Comparison of ENCODE assay signal across 29 cellular contexts in genomic region chr21:43346551-43346950, GRCh38.
DNase-seq lines count a peak whose midpoint lies in the region; ATAC-seq and TF ChIP-seq lines count a peak whose summit lies in the region.
"Had no signal": no experiment of that assay in that cellular context is flagged by ENCODE, and none has a peak within 500 bp of the region (broad histone marks: within the 10 kb centered on the region; RNA-seq: fewer than 3 reads in every experiment).

No MANE protein-coding gene starts in this region.

- H3K9me3 Mint-ChIP-seq in activated naive CD4-positive, alpha-beta T cell treated with anti-CD3 and anti-CD28 coated beads for 36 hours, result no peaks in the 10 kb centered on the region
- peaks cover 0 to 11% (median 2%) of the 10 kb centered on the region in 7 donors for H3K9me3 Mint-ChIP-seq in CD14-positive monocyte
- H3K9me3 Mint-ChIP-seq: activated CD4-positive, alpha-beta memory T cell treated with anti-CD3 and anti-CD28 coated beads for 36 hours; activated naive CD4-positive, alpha-beta T cell treated with anti-CD3 and anti-CD28 coated beads, Interleukin-2, amount 50 U/mL, for 72 hours; CD8-positive, alpha-beta memory T cell; naive B cell; stimulated activated memory B cell treated with anti-CD40 and anti-IgM and Interleukin-4, amounts not matched to agents 10 μg/mL and 1 μg/mL and 100 μg/mL, for 72 hours had no signal

- H3K27ac ChIP-seq in brain microvascular endothelial cell (peak overlapping the region; percentile 9), neutrophil (peak overlapping the region; percentile 20), spleen (peak overlapping the region in 1 of 8 donors; percentile 27)
- H3K27ac ChIP-seq: esophagus muscularis mucosa, suprapubic skin, upper lobe of right lung had no signal

- no peaks in the 10 kb centered on the region for H3K36me3 Mint-ChIP-seq in activated naive CD4-positive, alpha-beta T cell treated with anti-CD3 and anti-CD28 coated beads for 36 hours (ENCODE audit: low read depth)
- no peaks in the 10 kb centered on the region for H3K36me3 Mint-ChIP-seq in CD14-positive monocyte
- H3K36me3 Mint-ChIP-seq: activated CD4-positive, alpha-beta memory T cell treated with anti-CD3 and anti-CD28 coated beads for 36 hours; activated naive CD4-positive, alpha-beta T cell treated with anti-CD3 and anti-CD28 coated beads, Interleukin-2, amount 50 U/mL, for 72 hours; CD8-positive, alpha-beta memory T cell; naive B cell; stimulated activated memory B cell treated with anti-CD40 and anti-IgM and Interleukin-4, amounts not matched to agents 10 μg/mL and 1 μg/mL and 100 μg/mL, for 72 hours had no signal

- TF ChIP-seq POLR2A in spleen (IDR thresholded peaks at IDR 0.05), result no peak

- in situ Hi-C loops in brain microvascular endothelial cell (cut with HindIII; ENCODE audit: low pct_ligation_motif_present, low sequenced_read_pairs), result no loop called here

- H3K27ac Mint-ChIP-seq in activated naive CD4-positive, alpha-beta T cell treated with anti-CD3 and anti-CD28 coated beads for 36 hours, result peak overlapping the region; percentile 41
- H3K27ac Mint-ChIP-seq in CD14-positive monocyte, result peak overlapping the region; percentile 87 to 96 (median 95)
- H3K27ac Mint-ChIP-seq: stimulated activated memory B cell treated with anti-CD40 and anti-IgM and Interleukin-4, amounts not matched to agents 10 μg/mL and 1 μg/mL and 100 μg/mL, for 72 hours had no signal

- CTCF ChIA-PET in activated naive CD4-positive, alpha-beta T cell treated with anti-CD3 and anti-CD28 coated beads for 36 hours (lab: Charles Lee), result no interaction called here

- no peaks in the 10 kb centered on the region for H3K27me3 Mint-ChIP-seq in activated naive CD4-positive, alpha-beta T cell treated with anti-CD3 and anti-CD28 coated beads for 36 hours (ENCODE audit: low read depth)
- peaks cover 0 to 3% (median 0%) of the 10 kb centered on the region in 3 donors for H3K27me3 Mint-ChIP-seq in CD14-positive monocyte (ENCODE audit: low read depth in 3 of 3)
- H3K27me3 Mint-ChIP-seq: activated CD4-positive, alpha-beta memory T cell treated with anti-CD3 and anti-CD28 coated beads for 36 hours; CD8-positive, alpha-beta memory T cell; naive B cell; stimulated activated memory B cell treated with anti-CD40 and anti-IgM and Interleukin-4, amounts not matched to agents 10 μg/mL and 1 μg/mL and 100 μg/mL, for 72 hours had no signal

- H3K4me3 ChIP-seq in brain microvascular endothelial cell (ENCODE audit: low read depth, low read length) (no peak overlapping the region), neutrophil (ENCODE audit: low read depth in 1 of 2, low read length in 1 of 2) (no peak overlapping the region), spleen (no peak overlapping the region)
- H3K4me3 ChIP-seq: esophagus muscularis mucosa, suprapubic skin, upper lobe of right lung had no signal

- intact Hi-C loops in activated naive CD4-positive, alpha-beta T cell treated with anti-CD3 and anti-CD28 coated beads for 36 hours (cut with micrococcal nuclease), result no loop called here
- intact Hi-C loops in CD14-positive monocyte (cut with micrococcal nuclease) (no loop called here), spleen (cut with DNase I; ENCODE audit: low total_unique reads) (no loop called here)

- H3K4me1 Mint-ChIP-seq in activated naive CD4-positive, alpha-beta T cell treated with anti-CD3 and anti-CD28 coated beads for 36 hours (ENCODE audit: low read depth), result peaks cover 7% of the 10 kb centered on the region
- H3K4me1 Mint-ChIP-seq in CD14-positive monocyte, result peaks cover 35% of the 10 kb centered on the region
- H3K4me1 Mint-ChIP-seq: CD8-positive, alpha-beta memory T cell had no signal

- TF ChIP-seq CTCF in CD14-positive monocyte (IDR thresholded peaks at IDR 0.05) (no peak), brain microvascular endothelial cell (IDR thresholded peaks at IDR 0.05; ENCODE audit: low read depth, low read length, missing control alignments) (no peak), neutrophil (IDR thresholded peaks at IDR 0.05) (no peak), spleen (IDR thresholded peaks at IDR 0.05 in 8 of 11, conservative IDR thresholded peaks at IDR 0.05 in 3 of 11) (no peak)

- DNase-seq in activated naive CD4-positive, alpha-beta T cell treated with anti-CD3 and anti-CD28 coated beads for 36 hours, result no peak
- no peak for DNase-seq in activated naive CD4-positive, alpha-beta T cell (lab: John Stamatoyannopoulos, UW)
- DNase-seq in CD14-positive monocyte (ENCODE audit: low spot score) (no peak), brain microvascular endothelial cell (no peak), spleen (no peak), iPS-NIHi7 (ENCODE audit: extremely low spot score) (no peak)
- DNase-seq: AML-193; anterior cingulate cortex; caudate nucleus; CD8-positive, alpha-beta memory T cell; DMS 273 treated with DMSO at 0.1 percent for 48 hours; KG1; midbrain; naive B cell; NCI-H1417 treated with DMSO at 0.1 percent for 48 hours; NCI-H2029 treated with DMSO at 0.1 percent for 48 hours; NCI-H2227 treated with DMSO at 0.1 percent for 48 hours; NCI-H526; occipital lobe; SHP77; T-helper 2 cell had no signal

- H3K4me1 ChIP-seq in neutrophil (ENCODE audit: control insufficient read depth in 1 of 2, insufficient read depth in 1 of 2, low read depth in 1 of 2, low read length in 1 of 2) (peaks cover 0 to 9% of the 10 kb centered on the region in 2 experiments), spleen (peaks cover 13 to 74% (median 50%) of the 10 kb centered on the region in 6 donors)

- H3K9me3 ChIP-seq in neutrophil (no peaks in the 10 kb centered on the region), spleen (no peaks in the 10 kb centered on the region)
- H3K9me3 ChIP-seq: esophagus muscularis mucosa, suprapubic skin, upper lobe of right lung had no signal

- no peak for ATAC-seq in GM18498 (IDR thresholded peaks at IDR 0.05; ENCODE audit: unreplicated experiment)
- ATAC-seq: stimulated activated memory B cell treated with anti-CD40 and anti-IgM and Interleukin-4, amounts not matched to agents 10 μg/mL and 1 μg/mL and 100 μg/mL, for 72 hours had no signal

- no peak overlapping the region for H3K4me3 Mint-ChIP-seq in activated naive CD4-positive, alpha-beta T cell treated with anti-CD3 and anti-CD28 coated beads for 36 hours
- H3K4me3 Mint-ChIP-seq in CD14-positive monocyte, result peak overlapping the region in 1 of 2 donors; percentile 57
- H3K4me3 Mint-ChIP-seq: activated CD4-positive, alpha-beta memory T cell treated with anti-CD3 and anti-CD28 coated beads for 36 hours; CD8-positive, alpha-beta memory T cell; naive B cell; stimulated activated memory B cell treated with anti-CD40 and anti-IgM and Interleukin-4, amounts not matched to agents 10 μg/mL and 1 μg/mL and 100 μg/mL, for 72 hours had no signal

- H3K36me3 ChIP-seq in brain microvascular endothelial cell (replicated peaks) (no peaks in the 10 kb centered on the region), neutrophil (no peaks in the 10 kb centered on the region), spleen (no peaks in the 10 kb centered on the region)
- H3K36me3 ChIP-seq: esophagus muscularis mucosa, suprapubic skin, upper lobe of right lung had no signal

- no peaks in the 10 kb centered on the region for H3K27me3 ChIP-seq in brain microvascular endothelial cell (replicated peaks)
- H3K27me3 ChIP-seq in neutrophil, result peaks cover 9% of the 10 kb centered on the region
- no peaks in the 10 kb centered on the region for H3K27me3 ChIP-seq in spleen (replicated peaks in 1 of 7)
- H3K27me3 ChIP-seq: esophagus muscularis mucosa, suprapubic skin, upper lobe of right lung had no signal

- 80 to 97% (median 90%) methylated on average over 10 to 13 of the region's 13 CpGs for WGBS in spleen, 5 donors
